ENCODE assay signal across 1 cellular context in the genomic region with DNA sequence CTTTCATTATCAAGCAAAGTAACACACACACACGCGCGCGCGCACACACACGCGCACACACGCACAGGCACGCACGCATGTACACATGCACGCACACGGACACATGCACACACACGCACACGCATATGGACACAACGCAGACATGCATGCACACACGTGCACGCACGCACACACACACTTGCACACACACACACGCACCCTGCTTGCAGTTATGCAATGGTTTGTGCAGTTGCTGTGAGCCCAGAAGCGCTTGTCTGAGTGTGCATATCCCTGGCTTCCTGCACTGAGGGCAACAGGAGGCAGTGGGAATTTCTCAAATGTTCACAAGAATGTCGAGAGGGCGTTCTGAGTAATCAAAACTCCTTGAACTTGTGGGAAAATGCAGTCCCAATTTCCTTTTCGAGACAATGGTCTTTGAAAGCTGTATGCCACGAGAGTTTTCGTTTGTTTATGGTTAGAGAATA.
TF ChIP-seq lines count a peak whose summit lies in the region.

No MANE protein-coding gene starts in this region.

TF ChIP-seq in H1, 55 proteins besides CTCF, POLR2A, EP300 and RAD21 (continued from another document):
- TF ChIP-seq HDAC2 (IDR thresholded peaks at IDR 0.05; ENCODE audit: borderline replicate concordance in 1 of 2, low read depth in 2 of 2, low read length in 2 of 2) (no peak), EZH2 (IDR thresholded peaks at IDR 0.05; ENCODE audit: low read depth, low read length, severe bottlenecking) (no peak), GABPA (IDR thresholded peaks at IDR 0.05; ENCODE audit: borderline replicate concordance, insufficient read depth, low read length) (no peak), SRF (IDR thresholded peaks at IDR 0.05; ENCODE audit: low read depth, low read length) (no peak), YY1 (IDR thresholded peaks at IDR 0.05; ENCODE audit: low read depth, low read length) (no peak), NANOG (IDR thresholded peaks at IDR 0.05; ENCODE audit: insufficient read depth, low read depth, low read length, poor library complexity, severe bottlenecking) (no peak), CREB1 (IDR thresholded peaks at IDR 0.05) (no peak)
- TF ChIP-seq, protein P1, sequence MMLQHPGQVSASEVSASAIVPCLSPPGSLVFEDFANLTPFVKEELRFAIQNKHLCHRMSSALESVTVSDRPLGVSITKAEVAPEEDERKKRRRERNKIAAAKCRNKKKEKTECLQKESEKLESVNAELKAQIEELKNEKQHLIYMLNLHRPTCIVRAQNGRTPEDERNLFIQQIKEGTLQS (IDR thresholded peaks at IDR 0.05; ENCODE audit: insufficient read depth, low read depth, low read length): no peak
- TF ChIP-seq, protein P2, sequence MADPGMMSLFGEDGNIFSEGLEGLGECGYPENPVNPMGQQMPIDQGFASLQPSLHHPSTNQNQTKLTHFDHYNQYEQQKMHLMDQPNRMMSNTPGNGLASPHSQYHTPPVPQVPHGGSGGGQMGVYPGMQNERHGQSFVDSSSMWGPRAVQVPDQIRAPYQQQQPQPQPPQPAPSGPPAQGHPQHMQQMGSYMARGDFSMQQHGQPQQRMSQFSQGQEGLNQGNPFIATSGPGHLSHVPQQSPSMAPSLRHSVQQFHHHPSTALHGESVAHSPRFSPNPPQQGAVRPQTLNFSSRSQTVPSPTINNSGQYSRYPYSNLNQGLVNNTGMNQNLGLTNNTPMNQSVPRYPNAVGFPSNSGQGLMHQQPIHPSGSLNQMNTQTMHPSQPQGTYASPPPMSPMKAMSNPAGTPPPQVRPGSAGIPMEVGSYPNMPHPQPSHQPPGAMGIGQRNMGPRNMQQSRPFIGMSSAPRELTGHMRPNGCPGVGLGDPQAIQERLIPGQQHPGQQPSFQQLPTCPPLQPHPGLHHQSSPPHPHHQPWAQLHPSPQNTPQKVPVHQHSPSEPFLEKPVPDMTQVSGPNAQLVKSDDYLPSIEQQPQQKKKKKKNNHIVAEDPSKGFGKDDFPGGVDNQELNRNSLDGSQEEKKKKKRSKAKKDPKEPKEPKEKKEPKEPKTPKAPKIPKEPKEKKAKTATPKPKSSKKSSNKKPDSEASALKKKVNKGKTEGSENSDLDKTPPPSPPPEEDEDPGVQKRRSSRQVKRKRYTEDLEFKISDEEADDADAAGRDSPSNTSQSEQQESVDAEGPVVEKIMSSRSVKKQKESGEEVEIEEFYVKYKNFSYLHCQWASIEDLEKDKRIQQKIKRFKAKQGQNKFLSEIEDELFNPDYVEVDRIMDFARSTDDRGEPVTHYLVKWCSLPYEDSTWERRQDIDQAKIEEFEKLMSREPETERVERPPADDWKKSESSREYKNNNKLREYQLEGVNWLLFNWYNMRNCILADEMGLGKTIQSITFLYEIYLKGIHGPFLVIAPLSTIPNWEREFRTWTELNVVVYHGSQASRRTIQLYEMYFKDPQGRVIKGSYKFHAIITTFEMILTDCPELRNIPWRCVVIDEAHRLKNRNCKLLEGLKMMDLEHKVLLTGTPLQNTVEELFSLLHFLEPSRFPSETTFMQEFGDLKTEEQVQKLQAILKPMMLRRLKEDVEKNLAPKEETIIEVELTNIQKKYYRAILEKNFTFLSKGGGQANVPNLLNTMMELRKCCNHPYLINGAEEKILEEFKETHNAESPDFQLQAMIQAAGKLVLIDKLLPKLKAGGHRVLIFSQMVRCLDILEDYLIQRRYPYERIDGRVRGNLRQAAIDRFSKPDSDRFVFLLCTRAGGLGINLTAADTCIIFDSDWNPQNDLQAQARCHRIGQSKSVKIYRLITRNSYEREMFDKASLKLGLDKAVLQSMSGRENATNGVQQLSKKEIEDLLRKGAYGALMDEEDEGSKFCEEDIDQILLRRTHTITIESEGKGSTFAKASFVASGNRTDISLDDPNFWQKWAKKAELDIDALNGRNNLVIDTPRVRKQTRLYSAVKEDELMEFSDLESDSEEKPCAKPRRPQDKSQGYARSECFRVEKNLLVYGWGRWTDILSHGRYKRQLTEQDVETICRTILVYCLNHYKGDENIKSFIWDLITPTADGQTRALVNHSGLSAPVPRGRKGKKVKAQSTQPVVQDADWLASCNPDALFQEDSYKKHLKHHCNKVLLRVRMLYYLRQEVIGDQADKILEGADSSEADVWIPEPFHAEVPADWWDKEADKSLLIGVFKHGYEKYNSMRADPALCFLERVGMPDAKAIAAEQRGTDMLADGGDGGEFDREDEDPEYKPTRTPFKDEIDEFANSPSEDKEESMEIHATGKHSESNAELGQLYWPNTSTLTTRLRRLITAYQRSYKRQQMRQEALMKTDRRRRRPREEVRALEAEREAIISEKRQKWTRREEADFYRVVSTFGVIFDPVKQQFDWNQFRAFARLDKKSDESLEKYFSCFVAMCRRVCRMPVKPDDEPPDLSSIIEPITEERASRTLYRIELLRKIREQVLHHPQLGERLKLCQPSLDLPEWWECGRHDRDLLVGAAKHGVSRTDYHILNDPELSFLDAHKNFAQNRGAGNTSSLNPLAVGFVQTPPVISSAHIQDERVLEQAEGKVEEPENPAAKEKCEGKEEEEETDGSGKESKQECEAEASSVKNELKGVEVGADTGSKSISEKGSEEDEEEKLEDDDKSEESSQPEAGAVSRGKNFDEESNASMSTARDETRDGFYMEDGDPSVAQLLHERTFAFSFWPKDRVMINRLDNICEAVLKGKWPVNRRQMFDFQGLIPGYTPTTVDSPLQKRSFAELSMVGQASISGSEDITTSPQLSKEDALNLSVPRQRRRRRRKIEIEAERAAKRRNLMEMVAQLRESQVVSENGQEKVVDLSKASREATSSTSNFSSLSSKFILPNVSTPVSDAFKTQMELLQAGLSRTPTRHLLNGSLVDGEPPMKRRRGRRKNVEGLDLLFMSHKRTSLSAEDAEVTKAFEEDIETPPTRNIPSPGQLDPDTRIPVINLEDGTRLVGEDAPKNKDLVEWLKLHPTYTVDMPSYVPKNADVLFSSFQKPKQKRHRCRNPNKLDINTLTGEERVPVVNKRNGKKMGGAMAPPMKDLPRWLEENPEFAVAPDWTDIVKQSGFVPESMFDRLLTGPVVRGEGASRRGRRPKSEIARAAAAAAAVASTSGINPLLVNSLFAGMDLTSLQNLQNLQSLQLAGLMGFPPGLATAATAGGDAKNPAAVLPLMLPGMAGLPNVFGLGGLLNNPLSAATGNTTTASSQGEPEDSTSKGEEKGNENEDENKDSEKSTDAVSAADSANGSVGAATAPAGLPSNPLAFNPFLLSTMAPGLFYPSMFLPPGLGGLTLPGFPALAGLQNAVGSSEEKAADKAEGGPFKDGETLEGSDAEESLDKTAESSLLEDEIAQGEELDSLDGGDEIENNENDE (IDR thresholded peaks at IDR 0.05; ENCODE audit: insufficient replicate concordance, low read length): no peak
